In the genomic region with DNA sequence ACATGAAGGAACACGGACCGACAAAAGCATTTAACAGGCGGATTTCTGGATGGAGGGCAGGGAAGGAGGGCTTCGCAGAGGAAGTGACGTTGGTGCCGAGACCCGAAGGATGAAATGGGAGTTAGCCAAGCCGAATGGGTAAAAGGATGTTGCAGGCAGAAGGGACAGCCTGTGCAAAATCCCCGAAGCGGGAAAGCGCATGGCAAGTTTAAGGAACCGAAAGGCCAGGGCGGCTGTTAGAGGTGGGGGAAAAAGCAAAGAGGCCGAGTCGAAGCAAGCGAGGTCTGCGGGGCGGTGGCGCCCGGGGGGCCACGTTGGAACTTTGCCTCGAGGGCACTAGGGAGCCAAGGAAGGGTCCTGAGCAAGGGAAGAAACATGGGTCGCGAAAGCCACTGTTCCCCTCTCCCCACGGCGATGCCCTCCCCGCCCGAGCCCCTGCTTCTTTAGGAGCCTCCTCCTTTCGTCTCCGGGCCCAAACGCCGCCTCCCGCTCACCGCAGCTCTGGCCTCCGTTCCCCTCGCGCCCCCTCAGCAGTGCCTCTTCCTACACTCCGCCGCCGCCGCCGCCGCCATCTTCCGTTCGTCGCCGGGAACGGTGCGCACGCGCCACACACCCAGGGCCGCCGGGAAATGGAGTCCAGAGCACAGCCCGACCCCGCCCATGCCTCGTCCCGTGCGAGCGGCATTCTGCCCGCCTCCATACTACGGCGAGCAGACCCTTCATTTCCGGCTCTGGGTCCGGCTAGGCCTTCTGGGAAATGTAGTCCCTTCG, we compare ENCODE assay signal across 1 cellular context.
TF ChIP-seq lines count a peak whose summit lies in the region.

Gene SYMPK (minus strand): TSS at position 584 of the 771 bp plus-strand sequence. CDS start 8,652 bp downstream, outside the sequence.

TF ChIP-seq in HEK293, 187 proteins besides CTCF, POLR2A, EP300 and RAD21 (continued from another document and continues in another):
- TF ChIP-seq SP3 (tag by site-specific recombination; IDR thresholded peaks at IDR 0.05), result peak; percentile 97
- no peak for TF ChIP-seq ZNF626 (tag by site-specific recombination; IDR thresholded peaks at IDR 0.05)
- TF ChIP-seq, protein P1, sequence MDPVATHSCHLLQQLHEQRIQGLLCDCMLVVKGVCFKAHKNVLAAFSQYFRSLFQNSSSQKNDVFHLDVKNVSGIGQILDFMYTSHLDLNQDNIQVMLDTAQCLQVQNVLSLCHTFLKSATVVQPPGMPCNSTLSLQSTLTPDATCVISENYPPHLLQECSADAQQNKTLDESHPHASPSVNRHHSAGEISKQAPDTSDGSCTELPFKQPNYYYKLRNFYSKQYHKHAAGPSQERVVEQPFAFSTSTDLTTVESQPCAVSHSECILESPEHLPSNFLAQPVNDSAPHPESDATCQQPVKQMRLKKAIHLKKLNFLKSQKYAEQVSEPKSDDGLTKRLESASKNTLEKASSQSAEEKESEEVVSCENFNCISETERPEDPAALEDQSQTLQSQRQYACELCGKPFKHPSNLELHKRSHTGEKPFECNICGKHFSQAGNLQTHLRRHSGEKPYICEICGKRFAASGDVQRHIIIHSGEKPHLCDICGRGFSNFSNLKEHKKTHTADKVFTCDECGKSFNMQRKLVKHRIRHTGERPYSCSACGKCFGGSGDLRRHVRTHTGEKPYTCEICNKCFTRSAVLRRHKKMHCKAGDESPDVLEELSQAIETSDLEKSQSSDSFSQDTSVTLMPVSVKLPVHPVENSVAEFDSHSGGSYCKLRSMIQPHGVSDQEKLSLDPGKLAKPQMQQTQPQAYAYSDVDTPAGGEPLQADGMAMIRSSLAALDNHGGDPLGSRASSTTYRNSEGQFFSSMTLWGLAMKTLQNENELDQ (tag by site-specific recombination; IDR thresholded peaks at IDR 0.05; ENCODE audit: low read depth), result no peak
- TF ChIP-seq GFI1B (tag by site-specific recombination; IDR thresholded peaks at IDR 0.05), result 0 out of 2 replicates have a peak, but pooled peaks have one; percentile 8
- TF ChIP-seq ZNF521 (tag by site-specific recombination; IDR thresholded peaks at IDR 0.05), result no peak
- no peak for TF ChIP-seq SCRT1 (tag by site-specific recombination; IDR thresholded peaks at IDR 0.05; ENCODE audit: borderline replicate concordance)
- no peak for TF ChIP-seq ZNF280C (tag by site-specific recombination; IDR thresholded peaks at IDR 0.05)
- no peak for TF ChIP-seq ZNF146 (tag by site-specific recombination; IDR thresholded peaks at IDR 0.05)
- no peak; the same call in 1 of the 2 replicates for TF ChIP-seq SCRT2 (tag by site-specific recombination; IDR thresholded peaks at IDR 0.05)
- TF ChIP-seq ZNF580 (tag by site-specific recombination; IDR thresholded peaks at IDR 0.05), result 0 out of 2 replicates have a peak, but pooled peaks have one; percentile 24
- TF ChIP-seq HOXD13 (CRISPR knock-in tag; IDR thresholded peaks at IDR 0.05; ENCODE audit: borderline replicate concordance), result no peak
- TF ChIP-seq ZNF76 (tag by site-specific recombination; IDR thresholded peaks at IDR 0.05; ENCODE audit: borderline replicate concordance, low read depth), result peak; percentile 99
- TF ChIP-seq IKZF3 (tag by site-specific recombination; IDR thresholded peaks at IDR 0.05), result 0 out of 2 replicates have a peak, but pooled peaks have one; percentile 61
- TF ChIP-seq ZBTB17 (tag by site-specific recombination; IDR thresholded peaks at IDR 0.05), result no peak
- 0 out of 2 replicates have a peak, but pooled peaks have one; percentile 33 for TF ChIP-seq ZFP3 (tag by site-specific recombination; IDR thresholded peaks at IDR 0.05; ENCODE audit: low read depth)
- TF ChIP-seq KLF10 (tag by site-specific recombination; IDR thresholded peaks at IDR 0.05), result no peak; the same call in 1 of the 2 replicates
- TF ChIP-seq GLIS1 (tag by site-specific recombination; IDR thresholded peaks at IDR 0.05), result no peak
- TF ChIP-seq ZFP41 (tag by site-specific recombination; IDR thresholded peaks at IDR 0.05; ENCODE audit: borderline replicate concordance), result no peak
- TF ChIP-seq ZNF202 (tag by site-specific recombination; IDR thresholded peaks at IDR 0.05; ENCODE audit: borderline replicate concordance), result no peak
- no peak for TF ChIP-seq ZNF510 (tag by site-specific recombination; IDR thresholded peaks at IDR 0.05; ENCODE audit: insufficient replicate concordance)
- TF ChIP-seq, protein P2, sequence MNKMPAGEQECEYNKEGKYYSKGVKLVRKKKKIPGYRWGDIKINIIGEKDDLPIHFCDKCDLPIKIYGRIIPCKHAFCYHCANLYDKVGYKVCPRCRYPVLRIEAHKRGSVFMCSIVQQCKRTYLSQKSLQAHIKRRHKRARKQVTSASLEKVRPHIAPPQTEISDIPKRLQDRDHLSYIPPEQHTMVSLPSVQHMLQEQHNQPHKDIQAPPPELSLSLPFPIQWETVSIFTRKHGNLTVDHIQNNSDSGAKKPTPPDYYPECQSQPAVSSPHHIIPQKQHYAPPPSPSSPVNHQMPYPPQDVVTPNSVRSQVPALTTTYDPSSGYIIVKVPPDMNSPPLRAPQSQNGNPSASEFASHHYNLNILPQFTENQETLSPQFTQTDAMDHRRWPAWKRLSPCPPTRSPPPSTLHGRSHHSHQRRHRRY (tag by site-specific recombination; IDR thresholded peaks at IDR 0.05), result no peak
- no peak; the same call in 1 of the 2 replicates for TF ChIP-seq ZSCAN16 (tag by site-specific recombination; IDR thresholded peaks at IDR 0.05)
- TF ChIP-seq, protein P3, sequence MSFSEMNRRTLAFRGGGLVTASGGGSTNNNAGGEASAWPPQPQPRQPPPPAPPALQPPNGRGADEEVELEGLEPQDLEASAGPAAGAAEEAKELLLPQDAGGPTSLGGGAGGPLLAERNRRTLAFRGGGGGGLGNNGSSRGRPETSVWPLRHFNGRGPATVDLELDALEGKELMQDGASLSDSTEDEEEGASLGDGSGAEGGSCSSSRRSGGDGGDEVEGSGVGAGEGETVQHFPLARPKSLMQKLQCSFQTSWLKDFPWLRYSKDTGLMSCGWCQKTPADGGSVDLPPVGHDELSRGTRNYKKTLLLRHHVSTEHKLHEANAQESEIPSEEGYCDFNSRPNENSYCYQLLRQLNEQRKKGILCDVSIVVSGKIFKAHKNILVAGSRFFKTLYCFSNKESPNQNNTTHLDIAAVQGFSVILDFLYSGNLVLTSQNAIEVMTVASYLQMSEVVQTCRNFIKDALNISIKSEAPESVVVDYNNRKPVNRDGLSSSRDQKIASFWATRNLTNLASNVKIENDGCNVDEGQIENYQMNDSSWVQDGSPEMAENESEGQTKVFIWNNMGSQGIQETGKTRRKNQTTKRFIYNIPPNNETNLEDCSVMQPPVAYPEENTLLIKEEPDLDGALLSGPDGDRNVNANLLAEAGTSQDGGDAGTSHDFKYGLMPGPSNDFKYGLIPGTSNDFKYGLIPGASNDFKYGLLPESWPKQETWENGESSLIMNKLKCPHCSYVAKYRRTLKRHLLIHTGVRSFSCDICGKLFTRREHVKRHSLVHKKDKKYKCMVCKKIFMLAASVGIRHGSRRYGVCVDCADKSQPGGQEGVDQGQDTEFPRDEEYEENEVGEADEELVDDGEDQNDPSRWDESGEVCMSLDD (tag by site-specific recombination; IDR thresholded peaks at IDR 0.05), result peak; percentile 72
- TF ChIP-seq ZNF501 (tag by site-specific recombination; IDR thresholded peaks at IDR 0.05), result 0 out of 2 replicates have a peak, but pooled peaks have one; percentile 68
- no peak for TF ChIP-seq SETDB1 (IDR thresholded peaks at IDR 0.05; ENCODE audit: insufficient read length, low read length)
- TF ChIP-seq ZFP37 (tag by site-specific recombination; IDR thresholded peaks at IDR 0.05), result peak; percentile 90
- TF ChIP-seq ZNF132 (tag by site-specific recombination; IDR thresholded peaks at IDR 0.05; ENCODE audit: borderline replicate concordance), result no peak
- TF ChIP-seq HIC1 (tag by site-specific recombination; IDR thresholded peaks at IDR 0.05), result no peak
- TF ChIP-seq, protein P4, sequence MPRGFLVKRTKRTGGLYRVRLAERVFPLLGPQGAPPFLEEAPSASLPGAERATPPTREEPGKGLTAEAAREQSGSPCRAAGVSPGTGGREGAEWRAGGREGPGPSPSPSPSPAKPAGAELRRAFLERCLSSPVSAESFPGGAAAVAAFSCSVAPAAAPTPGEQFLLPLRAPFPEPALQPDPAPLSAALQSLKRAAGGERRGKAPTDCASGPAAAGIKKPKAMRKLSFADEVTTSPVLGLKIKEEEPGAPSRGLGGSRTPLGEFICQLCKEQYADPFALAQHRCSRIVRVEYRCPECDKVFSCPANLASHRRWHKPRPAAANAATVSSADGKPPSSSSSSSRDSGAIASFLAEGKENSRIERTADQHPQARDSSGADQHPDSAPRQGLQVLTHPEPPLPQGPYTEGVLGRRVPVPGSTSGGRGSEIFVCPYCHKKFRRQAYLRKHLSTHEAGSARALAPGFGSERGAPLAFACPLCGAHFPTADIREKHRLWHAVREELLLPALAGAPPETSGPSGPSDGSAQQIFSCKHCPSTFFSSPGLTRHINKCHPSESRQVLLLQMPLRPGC (tag by site-specific recombination; IDR thresholded peaks at IDR 0.05), result no peak
- TF ChIP-seq ZNF624 (tag by site-specific recombination; IDR thresholded peaks at IDR 0.05), result no peak
- no peak for TF ChIP-seq REST (tag by site-specific recombination; IDR thresholded peaks at IDR 0.05)
- TF ChIP-seq ZNF416 (tag by site-specific recombination; IDR thresholded peaks at IDR 0.05), result no peak
- no peak for TF ChIP-seq ZNF48 (tag by site-specific recombination; IDR thresholded peaks at IDR 0.05)
- TF ChIP-seq ZNF18 (tag by site-specific recombination; IDR thresholded peaks at IDR 0.05), result no peak
- no peak for TF ChIP-seq ZNF184 (tag by site-specific recombination; IDR thresholded peaks at IDR 0.05)
- TF ChIP-seq ZNF658 (tag by site-specific recombination; IDR thresholded peaks at IDR 0.05), result no peak
- TF ChIP-seq ZNF2 (tag by site-specific recombination; IDR thresholded peaks at IDR 0.05), result no peak
- peak; percentile 93 for TF ChIP-seq ZNF777 (tag by site-specific recombination; IDR thresholded peaks at IDR 0.05; ENCODE audit: borderline replicate concordance)
